ENCODE assay signal across 12 cellular contexts in the genomic region with DNA sequence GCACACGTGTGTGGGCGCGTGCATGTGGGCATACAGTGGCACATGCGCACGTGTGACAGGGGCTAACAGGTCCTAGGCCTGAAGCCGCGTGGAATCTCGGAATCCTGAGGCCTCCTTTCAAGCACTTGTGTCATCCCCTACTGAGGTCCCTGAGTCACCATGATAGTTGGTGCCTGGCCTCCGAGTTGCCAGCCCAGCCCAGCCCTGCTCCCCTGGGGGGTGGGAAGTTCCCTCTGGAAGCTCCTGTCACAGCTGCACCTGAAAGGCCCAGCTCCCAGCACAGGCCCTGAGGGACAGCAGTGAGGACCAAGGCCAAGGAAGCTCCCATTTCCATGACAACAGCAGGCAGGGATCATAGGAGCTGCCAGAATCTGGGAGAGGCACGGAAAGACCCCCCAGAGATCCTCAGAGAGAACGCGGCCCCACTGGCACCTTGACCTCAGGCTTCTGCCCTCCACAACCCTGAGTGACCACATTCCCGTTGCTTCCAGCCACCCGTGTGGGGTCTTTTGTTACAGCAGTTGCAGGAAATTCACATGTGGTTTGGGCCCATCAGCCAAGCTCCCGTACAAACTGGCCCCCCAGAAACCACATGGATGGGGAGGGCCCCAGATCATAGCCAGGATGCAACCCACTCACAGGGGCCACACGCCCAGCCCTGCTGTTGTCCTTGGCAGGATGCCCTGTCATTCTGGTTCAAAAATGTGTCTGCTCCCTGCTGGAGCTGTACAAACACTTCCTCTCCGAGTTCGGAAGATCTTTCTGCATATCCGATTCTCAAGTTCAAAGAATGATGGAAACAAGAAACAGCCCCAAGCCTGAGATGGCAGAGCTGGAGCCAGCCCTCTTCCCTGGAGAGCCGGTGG. TPM values are rescaled to one million over a fixed set of nuclear protein-coding genes. Genes with fewer than 3 reads are reported as not detected.
A peak's percentile ranks its signal among the peaks of the same experiment; 100 is the strongest.
DNase-seq lines count a peak whose midpoint lies in the region; ATAC-seq and TF ChIP-seq lines count a peak whose summit lies in the region.
"Had no signal": no experiment of that assay in that cellular context is flagged by ENCODE, and none has a peak within 500 bp of the region (broad histone marks: within the 10 kb centered on the region; RNA-seq: fewer than 3 reads in every experiment).

No MANE protein-coding gene starts in this region.

- H3K4me1 ChIP-seq in SJCRH30 (peaks cover 13% of the 10 kb centered on the region), upper lobe of right lung (peaks cover 19% of the 10 kb centered on the region)

- intact Hi-C loops in activated CD8-positive, alpha-beta T cell treated with anti-CD3 and anti-CD28 coated beads for 36 hours (cut with micrococcal nuclease): no loop called here
- intact Hi-C loops in left ventricle myocardium superior (cut with micrococcal nuclease): no loop called here
- intact Hi-C loops in upper lobe of right lung (cut with DNase I): no loop called here
- intact Hi-C loops in CD4-positive, alpha-beta T cell (cut with DNase I, micrococcal nuclease): no loop called here

- H3K27ac Mint-ChIP-seq in activated CD8-positive, alpha-beta T cell treated with anti-CD3 and anti-CD28 coated beads for 36 hours: no peak overlapping the region
- H3K27ac Mint-ChIP-seq in activated CD8-positive, alpha-beta T cell treated with anti-CD3 and anti-CD28 coated beads, Interleukin-2, amount 10 ng/mL, durations not matched to agents 7 days and 5 days: no peak overlapping the region
- H3K27ac Mint-ChIP-seq in CD4-positive, alpha-beta T cell: no peak overlapping the region
- H3K27ac Mint-ChIP-seq: activated T-cell treated with anti-CD3 and anti-CD28 coated beads, Interleukin-2, amount 50 U/mL, for 24 hours had no signal

- TF ChIP-seq CTCF in activated CD8-positive, alpha-beta T cell treated with anti-CD3 and anti-CD28 coated beads for 36 hours (IDR thresholded peaks at IDR 0.05): no peak
- no peak for TF ChIP-seq CTCF in upper lobe of right lung (IDR thresholded peaks at IDR 0.05)
- no peak for TF ChIP-seq CTCF in CD4-positive, alpha-beta T cell (IDR thresholded peaks at IDR 0.05)

- DNase-seq in activated CD8-positive, alpha-beta T cell treated with anti-CD3 and anti-CD28 coated beads for 36 hours: peak; percentile 13
- no peak for DNase-seq in activated CD8-positive, alpha-beta T cell treated with anti-CD3 and anti-CD28 coated beads, Interleukin-2, amount 10 ng/mL, durations not matched to agents 7 days and 5 days
- peak; percentile 59 to 67 for DNase-seq in SJCRH30
- DNase-seq in left ventricle myocardium superior: no peak
- DNase-seq in upper lobe of right lung: no peak
- no peak for DNase-seq in CD4-positive, alpha-beta T cell
- DNase-seq in NCI-H1105 (lab: John Stamatoyannopoulos, UW): no peak
- no peak for DNase-seq in activated CD8-positive, alpha-beta memory T cell treated with anti-CD3 and anti-CD28 coated beads for 24 hours
- DNase-seq: activated T-cell treated with anti-CD3 and anti-CD28 coated beads, Interleukin-2, amount 50 U/mL, for 24 hours had no signal

- peaks cover 16% of the 10 kb centered on the region for H3K27me3 Mint-ChIP-seq in activated CD8-positive, alpha-beta T cell treated with anti-CD3 and anti-CD28 coated beads for 36 hours
- peaks cover 7% of the 10 kb centered on the region for H3K27me3 Mint-ChIP-seq in activated CD8-positive, alpha-beta T cell treated with anti-CD3 and anti-CD28 coated beads, Interleukin-2, amount 10 ng/mL, durations not matched to agents 7 days and 5 days (ENCODE audit: low read depth)
- H3K27me3 Mint-ChIP-seq in CD4-positive, alpha-beta T cell: peaks cover 44% of the 10 kb centered on the region

- POLR2A ChIA-PET in activated CD8-positive, alpha-beta T cell treated with anti-CD3 and anti-CD28 coated beads for 36 hours (lab: Charles Lee): no interaction called here
- POLR2A ChIA-PET in activated CD8-positive, alpha-beta T cell treated with anti-CD3 and anti-CD28 coated beads, Interleukin-2, amount 10 ng/mL, durations not matched to agents 7 days and 5 days (lab: Charles Lee): no interaction called here
- POLR2A ChIA-PET in CD4-positive, alpha-beta T cell (lab: Charles Lee): no interaction called here

- ATAC-seq in activated CD8-positive, alpha-beta T cell treated with anti-CD3 and anti-CD28 coated beads for 36 hours: no peak
- ATAC-seq in activated CD8-positive, alpha-beta T cell treated with anti-CD3 and anti-CD28 coated beads, Interleukin-2, amount 10 ng/mL, durations not matched to agents 7 days and 5 days: no peak
- ATAC-seq in left ventricle myocardium superior: peak; percentile 50
- ATAC-seq in upper lobe of right lung: peak; percentile 4
- ATAC-seq in CD4-positive, alpha-beta T cell (ENCODE audit: poor library complexity): no peak
- ATAC-seq: body of pancreas had no signal

- H3K4me3 Mint-ChIP-seq in activated CD8-positive, alpha-beta T cell treated with anti-CD3 and anti-CD28 coated beads for 36 hours: no peak overlapping the region
- H3K4me3 Mint-ChIP-seq in activated CD8-positive, alpha-beta T cell treated with anti-CD3 and anti-CD28 coated beads, Interleukin-2, amount 10 ng/mL, durations not matched to agents 7 days and 5 days: no peak overlapping the region
- no peak overlapping the region for H3K4me3 Mint-ChIP-seq in CD4-positive, alpha-beta T cell
- H3K4me3 Mint-ChIP-seq: activated T-cell treated with anti-CD3 and anti-CD28 coated beads, Interleukin-2, amount 50 U/mL, for 24 hours had no signal

- peaks cover 9% of the 10 kb centered on the region for H3K4me1 Mint-ChIP-seq in activated CD8-positive, alpha-beta T cell treated with anti-CD3 and anti-CD28 coated beads for 36 hours (ENCODE audit: low read depth)
- no peaks in the 10 kb centered on the region for H3K4me1 Mint-ChIP-seq in activated CD8-positive, alpha-beta T cell treated with anti-CD3 and anti-CD28 coated beads, Interleukin-2, amount 10 ng/mL, durations not matched to agents 7 days and 5 days (ENCODE audit: low read depth)
- H3K4me1 Mint-ChIP-seq in CD4-positive, alpha-beta T cell (ENCODE audit: low read depth): no peaks in the 10 kb centered on the region

- H3K36me3 ChIP-seq in SJCRH30 (no peaks in the 10 kb centered on the region), upper lobe of right lung (no peaks in the 10 kb centered on the region)
- H3K36me3 ChIP-seq: esophagus muscularis mucosa had no signal

- H3K9me3 ChIP-seq in SJCRH30 (replicated peaks): no peaks in the 10 kb centered on the region
- H3K9me3 ChIP-seq in upper lobe of right lung: no peaks in the 10 kb centered on the region
- no peaks in the 10 kb centered on the region for H3K9me3 ChIP-seq in CD4-positive, alpha-beta T cell (ENCODE audit: control insufficient read depth, low read length)
- H3K9me3 ChIP-seq: body of pancreas, esophagus muscularis mucosa had no signal

- CTCF ChIA-PET in activated CD8-positive, alpha-beta T cell treated with anti-CD3 and anti-CD28 coated beads for 36 hours (lab: Charles Lee): interaction anchor here (0.8 to 1.6 kb wide), 2 partner anchors 13 to 275 kb away, joined by 3 to 6 read pairs; no protein-coding TSS in a partner anchor
- CTCF ChIA-PET in activated CD8-positive, alpha-beta T cell treated with anti-CD3 and anti-CD28 coated beads, Interleukin-2, amount 10 ng/mL, durations not matched to agents 7 days and 5 days (lab: Charles Lee): no interaction called here
- CTCF ChIA-PET in CD4-positive, alpha-beta T cell (lab: Charles Lee): interaction anchor here (1.2 kb wide), 1 partner anchor 13 kb away, joined by 4 read pairs; no protein-coding TSS in a partner anchor

- H3K4me3 ChIP-seq in SJCRH30: no peak overlapping the region
- no peak overlapping the region for H3K4me3 ChIP-seq in upper lobe of right lung
- H3K4me3 ChIP-seq: body of pancreas, esophagus muscularis mucosa had no signal

- H3K27ac ChIP-seq in SJCRH30 (no peak overlapping the region), upper lobe of right lung (no peak overlapping the region)
- no peak overlapping the region for H3K27ac ChIP-seq in CD4-positive, alpha-beta T cell (ENCODE audit: low read depth, low read length)
- H3K27ac ChIP-seq: body of pancreas had no signal

- no peaks in the 10 kb centered on the region for H3K36me3 Mint-ChIP-seq in activated CD8-positive, alpha-beta T cell treated with anti-CD3 and anti-CD28 coated beads for 36 hours (ENCODE audit: low read depth)
- no peaks in the 10 kb centered on the region for H3K36me3 Mint-ChIP-seq in activated CD8-positive, alpha-beta T cell treated with anti-CD3 and anti-CD28 coated beads, Interleukin-2, amount 10 ng/mL, durations not matched to agents 7 days and 5 days (ENCODE audit: low read depth)
- H3K36me3 Mint-ChIP-seq in CD4-positive, alpha-beta T cell (ENCODE audit: low read depth): no peaks in the 10 kb centered on the region

- peaks cover 35% of the 10 kb centered on the region for H3K27me3 ChIP-seq in SJCRH30
- peaks cover 7% of the 10 kb centered on the region for H3K27me3 ChIP-seq in upper lobe of right lung
- H3K27me3 ChIP-seq in CD4-positive, alpha-beta T cell (ENCODE audit: control insufficient read depth, insufficient read depth, low read length): peaks cover 34% of the 10 kb centered on the region

- no peaks in the 10 kb centered on the region for H3K9me3 Mint-ChIP-seq in activated CD8-positive, alpha-beta T cell treated with anti-CD3 and anti-CD28 coated beads for 36 hours
- H3K9me3 Mint-ChIP-seq in activated CD8-positive, alpha-beta T cell treated with anti-CD3 and anti-CD28 coated beads, Interleukin-2, amount 10 ng/mL, durations not matched to agents 7 days and 5 days (ENCODE audit: insufficient read depth): no peaks in the 10 kb centered on the region
- no peaks in the 10 kb centered on the region for H3K9me3 Mint-ChIP-seq in CD4-positive, alpha-beta T cell
- H3K9me3 Mint-ChIP-seq: activated T-cell treated with anti-CD3 and anti-CD28 coated beads, Interleukin-2, amount 50 U/mL, for 24 hours had no signal

RNA-seq across cellular contexts. Expression of a gene that starts 35.2 kb away (rescaled TPM):
- total RNA-seq in activated CD8-positive, alpha-beta T cell treated with anti-CD3 and anti-CD28 coated beads for 36 hours: under 1 TPM in 1 of 2 experiments, not detected in 1; 0.16 TPM
- total RNA-seq in activated CD8-positive, alpha-beta T cell treated with anti-CD3 and anti-CD28 coated beads, Interleukin-2, amount 10 ng/mL, durations not matched to agents 7 days and 5 days: under 1 TPM in 1 of 2 experiments, not detected in 1; 0.13 TPM
- total RNA-seq in SJCRH30 (2014; rRNA removed; shearing (Covaris generic)): not detected in 2 replicates
- total RNA-seq in left ventricle myocardium superior: not detected
- not detected for total RNA-seq in upper lobe of right lung
- total RNA-seq in CD4-positive, alpha-beta T cell: not detected
- total RNA-seq: body of pancreas, esophagus muscularis mucosa, M059J had no signal

Comparison
In these comparisons a context has a peak if more than half of its experiments do, and no peak if none do; other contexts are left out.
1. DNase-seq: peak in activated CD8-positive, alpha-beta T cell treated with anti-CD3 and anti-CD28 coated beads for 36 hours (single experiment) and SJCRH30 (2 of 2); none in activated CD8-positive, alpha-beta T cell treated with anti-CD3 and anti-CD28 coated beads, Interleukin-2, amount 10 ng/mL, durations not matched to agents 7 days and 5 days (single experiment), left ventricle myocardium superior (single experiment), upper lobe of right lung (single experiment), CD4-positive, alpha-beta T cell (0 of 10), NCI-H1105 (single experiment) and activated CD8-positive, alpha-beta memory T cell treated with anti-CD3 and anti-CD28 coated beads for 24 hours (single experiment).
2. ATAC-seq: peak in left ventricle myocardium superior (single experiment) and upper lobe of right lung (single experiment); none in activated CD8-positive, alpha-beta T cell treated with anti-CD3 and anti-CD28 coated beads for 36 hours (single experiment), activated CD8-positive, alpha-beta T cell treated with anti-CD3 and anti-CD28 coated beads, Interleukin-2, amount 10 ng/mL, durations not matched to agents 7 days and 5 days (single experiment) and CD4-positive, alpha-beta T cell (single experiment).